Comparison of ENCODE assay signal across 8 cellular contexts in genomic region chr7:149838224-149838991, GRCh38. TPM values are rescaled to one million over a fixed set of nuclear protein-coding genes. Genes with fewer than 3 reads are reported as not detected.
DNase-seq lines count a peak whose midpoint lies in the region; ATAC-seq lines count a peak whose summit lies in the region.

Gene ZNF862, plus strand, starts transcription at chr7:149838375. Its CDS starts 237 bp downstream, at chr7:149838612.

- H3K36me3 Mint-ChIP-seq in CD8-positive, alpha-beta memory T cell: peaks cover 0 to 3% (median 2%) of the 10 kb centered on the region in 3 donors

- ATAC-seq in GM19468 (IDR thresholded peaks at IDR 0.05; ENCODE audit: extremely low read depth, unreplicated experiment): peak; percentile 99

- H3K4me3 Mint-ChIP-seq in CD8-positive, alpha-beta memory T cell: peak within 1 kb of the TSS; percentile 89 to 95 (median 92)

- peak within 1 kb of the TSS; percentile 80 for H3K4me3 ChIP-seq in CD8-positive, alpha-beta memory T cell (ENCODE audit: low read length)

- peaks cover 7 to 13% of the 10 kb centered on the region in 2 donors for H3K27me3 Mint-ChIP-seq in CD8-positive, alpha-beta memory T cell

- peaks cover 27 to 48% (median 43%) of the 10 kb centered on the region in 3 donors for H3K4me1 Mint-ChIP-seq in CD8-positive, alpha-beta memory T cell

- DNase-seq in CD8-positive, alpha-beta memory T cell: peak; percentile 93 to 97 (median 94)
- DNase-seq in HS-5 (ENCODE audit: low read depth): peak; percentile 72
- DNase-seq in NK-92 treated with Interleukin-12 subunit alpha and Interleukin-12 subunit beta, amount 100 ng/mL, for 24 hours (lab: John Stamatoyannopoulos, UW): peak; percentile 97
- DNase-seq in activated CD8-positive, alpha-beta memory T cell treated with anti-CD3 and anti-CD28 coated beads for 24 hours: peak; percentile 93
- DNase-seq in effector CD8-positive, alpha-beta T cell (lab: John Stamatoyannopoulos, UW): peak; percentile 93
- peak; percentile 99 for DNase-seq in lung microvascular endothelial cell (ENCODE audit: low read depth in 2 of 2)
- peak; percentile 93 to 94 (median 93) for DNase-seq in stimulated activated CD4-positive, alpha-beta T cell treated with anti-CD3 and anti-CD28 coated beads, TNF-alpha, amount 100 ng/mL, for 48 hours (ENCODE audit: low read depth in 3 of 3)

- no peaks in the 10 kb centered on the region for H3K27me3 ChIP-seq in CD8-positive, alpha-beta memory T cell (ENCODE audit: insufficient read depth, low read length, poor library complexity, severe bottlenecking)

- H3K27ac Mint-ChIP-seq in CD8-positive, alpha-beta memory T cell: peak within 1 kb of the TSS; percentile 43 to 96 (median 86)

- H3K9me3 Mint-ChIP-seq in CD8-positive, alpha-beta memory T cell: no peaks in the 10 kb centered on the region

- peaks cover 15% of the 10 kb centered on the region for H3K4me1 ChIP-seq in CD8-positive, alpha-beta memory T cell (ENCODE audit: insufficient read depth, low read length)

- no peaks in the 10 kb centered on the region for H3K36me3 ChIP-seq in CD8-positive, alpha-beta memory T cell (ENCODE audit: insufficient read depth, low read length)

- no peaks in the 10 kb centered on the region for H3K9me3 ChIP-seq in CD8-positive, alpha-beta memory T cell (ENCODE audit: low read length)

- H3K27ac ChIP-seq in CD8-positive, alpha-beta memory T cell (ENCODE audit: low read depth, low read length): peak within 1 kb of the TSS; percentile 55

- POLR2A ChIA-PET in CD8-positive, alpha-beta memory T cell (lab: Charles Lee): interaction anchor here (0.7 to 3.0 kb wide), 4 partner anchors 27 to 1681 kb away, joined by 4 to 20 read pairs (median 10); partner anchors contain the start of genes ATP6V0E2 and RHEB

- CTCF ChIA-PET in CD8-positive, alpha-beta memory T cell (lab: Charles Lee): interaction anchor here (1.0 to 3.1 kb wide), 7 partner anchors 11 to 69 kb away, joined by 3 to 27 read pairs (median 7); partner anchors contain the start of gene ATP6V0E2

RNA-seq across cellular contexts. Expression of gene ZNF862, which starts in this region (rescaled TPM):
- 10 to 100 TPM; 12.3 to 13.2 TPM for total RNA-seq in CD8-positive, alpha-beta memory T cell
- polyA plus RNA-seq in CD8-positive, alpha-beta memory T cell: 6.8 TPM
- total RNA-seq in lung microvascular endothelial cell: 5.4 and 6.1 TPM in 2 replicates

Comparison
In these comparisons a context has a peak if more than half of its experiments do, and no peak if none do; other contexts are left out.
1. Peak in every context shown above with its lines: DNase-seq, ATAC-seq, H3K4me3 ChIP-seq and H3K27ac ChIP-seq.